Comparison of ENCODE assay signal across 8 cellular contexts in genomic region chr14:93114713-93115068, GRCh38.
DNase-seq lines count a peak whose midpoint lies in the region; ATAC-seq and TF ChIP-seq lines count a peak whose summit lies in the region.

No MANE protein-coding gene starts in this region.

- no peaks in the 10 kb centered on the region for H3K27me3 Mint-ChIP-seq in nephron (ENCODE audit: low read depth)

- peak; percentile 58 for DNase-seq in NCI-H69 (lab: John Stamatoyannopoulos, UW)
- no peak for DNase-seq in COR-L47 (lab: John Stamatoyannopoulos, UW)

- peaks cover 6% of the 10 kb centered on the region for H3K4me1 ChIP-seq in endocrine pancreas (ENCODE audit: control insufficient read depth, insufficient read depth, low read length)

- peaks cover 18% of the 10 kb centered on the region for H3K4me1 Mint-ChIP-seq in nephron

- no peaks in the 10 kb centered on the region for H3K36me3 Mint-ChIP-seq in nephron (ENCODE audit: low read depth)

- H3K27me3 ChIP-seq in endocrine pancreas (ENCODE audit: control insufficient read depth, insufficient read depth, low read length): no peaks in the 10 kb centered on the region

- H3K36me3 ChIP-seq in endocrine pancreas (ENCODE audit: control insufficient read depth, insufficient read depth, low read length): no peaks in the 10 kb centered on the region

- H3K9me3 Mint-ChIP-seq in nephron: no peaks in the 10 kb centered on the region

- peak; percentile 2 for ATAC-seq in GM18870 (IDR thresholded peaks at IDR 0.05; ENCODE audit: unreplicated experiment)
- no peak for ATAC-seq in GM19467 (IDR thresholded peaks at IDR 0.05; ENCODE audit: unreplicated experiment)
- no peak for ATAC-seq in HG02571 (IDR thresholded peaks at IDR 0.05; ENCODE audit: unreplicated experiment)
- no peak for ATAC-seq in HG02623 (IDR thresholded peaks at IDR 0.05; ENCODE audit: unreplicated experiment)

- no peak for TF ChIP-seq CTCF in nephron (IDR thresholded peaks at IDR 0.05; ENCODE audit: unreplicated experiment in 3 of 3)

- H3K27ac Mint-ChIP-seq in nephron: peak overlapping the region; percentile 44 to 83 (median 60)

- no peaks in the 10 kb centered on the region for H3K9me3 ChIP-seq in endocrine pancreas (ENCODE audit: control insufficient read depth, low read length)

- H3K4me3 Mint-ChIP-seq in nephron: peak overlapping the region; percentile 90 to 97 (median 92)

- H3K9ac ChIP-seq in endocrine pancreas (ENCODE audit: control insufficient read depth, insufficient read depth, low read length): peak overlapping the region; percentile 89

- peak overlapping the region; percentile 15 for H3K4me3 ChIP-seq in endocrine pancreas (ENCODE audit: control insufficient read depth, insufficient read depth, low read length)
